Comparison of ENCODE assay signal across 8 cellular contexts in genomic region chr1:205255941-205256780, GRCh38. TPM values are rescaled to one million over a fixed set of nuclear protein-coding genes. Genes with fewer than 3 reads are reported as not detected.
DNase-seq lines count a peak whose midpoint lies in the region; ATAC-seq and TF ChIP-seq lines count a peak whose summit lies in the region.

No MANE protein-coding gene starts in this region.

- no peak overlapping the region for H3K9ac ChIP-seq in OCI-LY1 (ENCODE audit: low read length)

- no peak for ATAC-seq in HG03457 (IDR thresholded peaks at IDR 0.05; ENCODE audit: unreplicated experiment)

- H3K9me3 ChIP-seq in OCI-LY1 (ENCODE audit: low read length) = no peaks in the 10 kb centered on the region

- H4K20me1 ChIP-seq in OCI-LY1 (ENCODE audit: insufficient read depth, low read length) = no peaks in the 10 kb centered on the region

- peak; percentile 55 for DNase-seq in GM06990 (ENCODE audit: extremely low read depth, insufficient read length)
- peak; percentile 94 for DNase-seq in activated CD8-positive, alpha-beta memory T cell treated with anti-CD3 and anti-CD28 coated beads, Interleukin-2, amount 50 U/mL, for 48 hours
- no peak for DNase-seq in epithelial cell of proximal tubule (ENCODE audit: low read depth)
- DNase-seq in myocyte (ENCODE audit: low read depth) = peak; percentile 91
- DNase-seq in stimulated activated CD8-positive, alpha-beta memory T cell treated with anti-CD3 and anti-CD28 coated beads, Interleukin-7, amount 100 ng/mL, for 1 hour (ENCODE audit: low read depth in 2 of 2) = peak; percentile 63 to 76

- peak; percentile 99 for TF ChIP-seq RAD21 in Ishikawa (IDR thresholded peaks at IDR 0.05; ENCODE audit: low read depth)

- H3K36me3 ChIP-seq in GM06990 (ENCODE audit: control insufficient read depth, insufficient read depth, low read length) (no peaks in the 10 kb centered on the region), OCI-LY1 (ENCODE audit: insufficient read depth, low read length) (no peaks in the 10 kb centered on the region)

- H3K4me1 ChIP-seq in OCI-LY1 (ENCODE audit: insufficient read depth, low read length, severe bottlenecking) = peaks cover 9% of the 10 kb centered on the region

- no peak overlapping the region for H2AFZ ChIP-seq in OCI-LY1 (ENCODE audit: low read length)

- no peak for TF ChIP-seq EP300 in Ishikawa (IDR thresholded peaks at IDR 0.05; ENCODE audit: borderline replicate concordance)

- no peaks in the 10 kb centered on the region for H3K9me2 ChIP-seq in OCI-LY1 (ENCODE audit: low read depth, low read length)

- H3K79me2 ChIP-seq in OCI-LY1 (ENCODE audit: insufficient read depth, low read length) = no peaks in the 10 kb centered on the region

- H3K27ac ChIP-seq in OCI-LY1 (ENCODE audit: low read depth, low read length, poor library complexity, severe bottlenecking) = no peak overlapping the region

- H3K27me3 ChIP-seq in GM06990 (replicated peaks; ENCODE audit: control insufficient read depth, insufficient read depth, low read length) (no peaks in the 10 kb centered on the region; the same call in 1 of the 2 replicates), OCI-LY1 (ENCODE audit: insufficient read depth, low read length) (peaks cover 13% of the 10 kb centered on the region; the same call in 1 of the 2 replicates)

- no peaks in the 10 kb centered on the region for H3F3A ChIP-seq in OCI-LY1 (ENCODE audit: insufficient read depth, low read length)

- no peak overlapping the region for H3K4me2 ChIP-seq in OCI-LY1 (ENCODE audit: low read length)

- H3K4me3 ChIP-seq in GM06990 (replicated peaks; ENCODE audit: low read depth, low read length) (no peak overlapping the region), OCI-LY1 (ENCODE audit: low read depth, low read length, poor library complexity, severe bottlenecking) (no peak overlapping the region), epithelial cell of proximal tubule (ENCODE audit: low read depth, low read length) (no peak overlapping the region)

- TF ChIP-seq CTCF in GM06990 (IDR thresholded peaks at IDR 0.05; ENCODE audit: insufficient read depth, low read length, poor library complexity, severe bottlenecking) (peak; percentile 91), OCI-LY1 (IDR thresholded peaks at IDR 0.05; ENCODE audit: low read length) (peak; percentile 95), epithelial cell of proximal tubule (conservative IDR thresholded peaks at IDR 0.05; ENCODE audit: low read depth, low read length) (peak; percentile 97)

TF ChIP-seq in Ishikawa, 13 proteins besides CTCF, POLR2A, EP300 and RAD21:
- TF ChIP-seq YY1 (IDR thresholded peaks at IDR 0.05; ENCODE audit: low read depth) = no peak
- TF ChIP-seq EGR1 (IDR thresholded peaks at IDR 0.05) = no peak
- TF ChIP-seq, protein P1, sequence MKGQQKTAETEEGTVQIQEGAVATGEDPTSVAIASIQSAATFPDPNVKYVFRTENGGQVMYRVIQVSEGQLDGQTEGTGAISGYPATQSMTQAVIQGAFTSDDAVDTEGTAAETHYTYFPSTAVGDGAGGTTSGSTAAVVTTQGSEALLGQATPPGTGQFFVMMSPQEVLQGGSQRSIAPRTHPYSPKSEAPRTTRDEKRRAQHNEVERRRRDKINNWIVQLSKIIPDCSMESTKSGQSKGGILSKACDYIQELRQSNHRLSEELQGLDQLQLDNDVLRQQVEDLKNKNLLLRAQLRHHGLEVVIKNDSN (IDR thresholded peaks at IDR 0.05) = no peak
- TF ChIP-seq FOXM1 (IDR thresholded peaks at IDR 0.05; ENCODE audit: borderline replicate concordance, low read depth) = no peak
- no peak for TF ChIP-seq TAF1 (IDR thresholded peaks at IDR 0.05; ENCODE audit: low read depth)
- no peak for TF ChIP-seq NFIC (IDR thresholded peaks at IDR 0.05)
- no peak for TF ChIP-seq TEAD4 (IDR thresholded peaks at IDR 0.05)
- no peak for TF ChIP-seq TCF12 (IDR thresholded peaks at IDR 0.05; ENCODE audit: low read depth)
- no peak for TF ChIP-seq CREB1 (IDR thresholded peaks at IDR 0.05; ENCODE audit: low read depth)
- TF ChIP-seq MAX (IDR thresholded peaks at IDR 0.05) = no peak
- TF ChIP-seq CEBPB (IDR thresholded peaks at IDR 0.05) = no peak

RNA-seq across cellular contexts. Expression of gene TMCC2, which starts 28.4 kb away (rescaled TPM):
- total RNA-seq in epithelial cell of proximal tubule = 4.4 and 5.0 TPM in 2 replicates
- 15.0 and 24.0 TPM in 2 replicates for total RNA-seq in myocyte
- polyA plus RNA-seq in myocyte (2012) = 9.9 TPM

RNA-seq across cellular contexts. Expression of gene DSTYK, which starts 44.7 kb away (rescaled TPM):
- total RNA-seq in epithelial cell of proximal tubule (5.8 and 6.4 TPM in 2 replicates), myocyte (8.4 and 11.6 TPM in 2 replicates)
- polyA plus RNA-seq in myocyte (2012) = 8.2 TPM
